In genomic region chrX:64975491-64975890, GRCh38 we compare ENCODE assay signal across 7 cellular contexts. TPM values are rescaled to one million over a fixed set of nuclear protein-coding genes. Genes with fewer than 3 reads are reported as not detected.
DNase-seq lines count a peak whose midpoint lies in the region; ATAC-seq, FAIRE-seq and TF ChIP-seq lines count a peak whose summit lies in the region.

No MANE protein-coding gene starts in this region.

- FAIRE-seq in urothelium cell line (lab: Jason Lieb, UNC) = no peak

- H3K4me3 Mint-ChIP-seq in activated T-helper 1 cell treated with anti-CD3 and anti-CD28 coated beads, Interleukin-12 subunit alpha, Interleukin-12 subunit beta, Interleukin-2, Interleukin-4 antibody, amounts not matched to agents 30 ng/mL and 10 ng/mL and 1 ng/mL, durations not matched to agents 14 hours and 24 hours and 36 hours = peak overlapping the region; percentile 92

- H3K27me3 Mint-ChIP-seq in activated T-helper 1 cell treated with anti-CD3 and anti-CD28 coated beads, Interleukin-12 subunit alpha, Interleukin-12 subunit beta, Interleukin-2, Interleukin-4 antibody, amounts not matched to agents 30 ng/mL and 10 ng/mL and 1 ng/mL, durations not matched to agents 14 hours and 24 hours and 36 hours (ENCODE audit: insufficient read depth) = peaks cover 2% of the 10 kb centered on the region

- H3K9me3 ChIP-seq in gastroesophageal sphincter = no peaks in the 10 kb centered on the region
- no peaks in the 10 kb centered on the region for H3K9me3 ChIP-seq in neural cell (ENCODE audit: low read length)

- ATAC-seq in GM19397 (IDR thresholded peaks at IDR 0.05; ENCODE audit: unreplicated experiment) = peak; percentile 21
- peak; percentile 34 for ATAC-seq in gastroesophageal sphincter

- H3K36me3 ChIP-seq in gastroesophageal sphincter (no peaks in the 10 kb centered on the region), neural cell (ENCODE audit: insufficient read depth, low read length) (no peaks in the 10 kb centered on the region)

- intact Hi-C loops in activated T-helper 1 cell treated with anti-CD3 and anti-CD28 coated beads, Interleukin-12 subunit alpha, Interleukin-12 subunit beta, Interleukin-2, Interleukin-4 antibody, amounts not matched to agents 30 ng/mL and 10 ng/mL and 1 ng/mL, durations not matched to agents 14 hours and 24 hours and 36 hours (cut with micrococcal nuclease) = loop anchor here (5.0 to 10.0 kb wide), 3 partner anchors 768 to 1621 kb away; partner anchors contain the start of genes AMER1 and SPIN4

- TF ChIP-seq CTCF in gastroesophageal sphincter (IDR thresholded peaks at IDR 0.05) (no peak), neural cell (IDR thresholded peaks at IDR 0.05; ENCODE audit: poor library complexity, severe bottlenecking) (peak; percentile 14)

- H3K4me1 ChIP-seq in gastroesophageal sphincter = peaks cover 0 to 5% (median 0%) of the 10 kb centered on the region in 3 donors

- no peak overlapping the region for H3K4me2 ChIP-seq in neural cell (ENCODE audit: low read length)

- H3F3A ChIP-seq in neural cell (ENCODE audit: insufficient read depth, low read length, poor library complexity, severe bottlenecking) = no peaks in the 10 kb centered on the region

- H3K27me3 ChIP-seq in gastroesophageal sphincter (no peaks in the 10 kb centered on the region), neural cell (ENCODE audit: insufficient read depth, low read depth, low read length) (no peaks in the 10 kb centered on the region)

- H4K20me1 ChIP-seq in neural cell (ENCODE audit: insufficient read depth) = no peaks in the 10 kb centered on the region

- DNase-seq in LHCN-M2 (ENCODE audit: low read depth) = peak; percentile 11
- no peak for DNase-seq in activated T-helper 1 cell treated with anti-CD3 and anti-CD28 coated beads, Interleukin-12 subunit alpha, Interleukin-12 subunit beta, Interleukin-2, Interleukin-4 antibody, amounts not matched to agents 30 ng/mL and 10 ng/mL and 1 ng/mL, durations not matched to agents 14 hours and 24 hours and 36 hours (ENCODE audit: low spot score)
- peak; percentile 25 for DNase-seq in urothelium cell line (ENCODE audit: low spot score)
- DNase-seq in cortex of kidney (lab: John Stamatoyannopoulos, UW) = no peak

- TF ChIP-seq POLR2A in gastroesophageal sphincter (IDR thresholded peaks at IDR 0.05) = no peak

- H3K4me1 Mint-ChIP-seq in activated T-helper 1 cell treated with anti-CD3 and anti-CD28 coated beads, Interleukin-12 subunit alpha, Interleukin-12 subunit beta, Interleukin-2, Interleukin-4 antibody, amounts not matched to agents 30 ng/mL and 10 ng/mL and 1 ng/mL, durations not matched to agents 14 hours and 24 hours and 36 hours (ENCODE audit: low read depth) = peaks cover 19% of the 10 kb centered on the region

- peaks cover 18% of the 10 kb centered on the region for H3K36me3 Mint-ChIP-seq in activated T-helper 1 cell treated with anti-CD3 and anti-CD28 coated beads, Interleukin-12 subunit alpha, Interleukin-12 subunit beta, Interleukin-2, Interleukin-4 antibody, amounts not matched to agents 30 ng/mL and 10 ng/mL and 1 ng/mL, durations not matched to agents 14 hours and 24 hours and 36 hours (ENCODE audit: low read depth)

- peak overlapping the region; percentile 73 for H3K9ac ChIP-seq in neural cell (ENCODE audit: low read length)

- no peak for TF ChIP-seq RAD21 in neural cell (conservative IDR thresholded peaks at IDR 0.05)

- H3K4me3 ChIP-seq in gastroesophageal sphincter = peak overlapping the region; percentile 59 to 60
- H3K4me3 ChIP-seq in neural cell (ENCODE audit: low read length) = peak overlapping the region; percentile 78

- TF ChIP-seq EP300 in gastroesophageal sphincter (IDR thresholded peaks at IDR 0.05) (no peak), neural cell (conservative IDR thresholded peaks at IDR 0.05; ENCODE audit: poor library complexity, severe bottlenecking) (no peak)

- no peaks in the 10 kb centered on the region for H3K9me2 ChIP-seq in neural cell (ENCODE audit: insufficient read depth, low read length)

- no CpG with 5 or more reads among the region's 24 CpGs for WGBS in gastroesophageal sphincter (ENCODE audit: low coverage in 1 of 2), 2 donors

- H3K79me2 ChIP-seq in neural cell (replicated peaks; ENCODE audit: insufficient read depth, low read length) = peaks cover 45% of the 10 kb centered on the region

- H3K27ac ChIP-seq in gastroesophageal sphincter (peak overlapping the region in 3 of 4 donors; percentile 60 to 74 (median 68)), neural cell (ENCODE audit: low read length) (peak overlapping the region; percentile 86)

- H3K27ac Mint-ChIP-seq in activated T-helper 1 cell treated with anti-CD3 and anti-CD28 coated beads, Interleukin-12 subunit alpha, Interleukin-12 subunit beta, Interleukin-2, Interleukin-4 antibody, amounts not matched to agents 30 ng/mL and 10 ng/mL and 1 ng/mL, durations not matched to agents 14 hours and 24 hours and 36 hours = peak overlapping the region; percentile 80

- peaks cover 20% of the 10 kb centered on the region for H3K9me3 Mint-ChIP-seq in activated T-helper 1 cell treated with anti-CD3 and anti-CD28 coated beads, Interleukin-12 subunit alpha, Interleukin-12 subunit beta, Interleukin-2, Interleukin-4 antibody, amounts not matched to agents 30 ng/mL and 10 ng/mL and 1 ng/mL, durations not matched to agents 14 hours and 24 hours and 36 hours

- H2AFZ ChIP-seq in neural cell (ENCODE audit: low read depth, low read length) = peak overlapping the region; percentile 33

TF ChIP-seq in neural cell, 6 proteins besides CTCF, POLR2A, EP300 and RAD21:
- peak; percentile 16 for TF ChIP-seq REST (IDR thresholded peaks at IDR 0.05; ENCODE audit: borderline replicate concordance)
- no peak for TF ChIP-seq MXI1 (conservative IDR thresholded peaks at IDR 0.05; ENCODE audit: poor library complexity, severe bottlenecking)
- TF ChIP-seq POLR2AphosphoS5 (IDR thresholded peaks at IDR 0.05) = peak; percentile 5
- peak; percentile 60 for TF ChIP-seq TAF1 (IDR thresholded peaks at IDR 0.05; ENCODE audit: low read depth)
- no peak for TF ChIP-seq EZH2 (IDR thresholded peaks at IDR 0.05; ENCODE audit: borderline replicate concordance, insufficient read depth, low read length, poor library complexity, severe bottlenecking)
- no peak for TF ChIP-seq SMC3 (conservative IDR thresholded peaks at IDR 0.05; ENCODE audit: poor library complexity)

RNA-seq across cellular contexts. Expression of gene ZC4H2, which starts 0.8 kb away (rescaled TPM):
- total RNA-seq in LHCN-M2 (2014; rRNA removed) (7.7 and 10.2 TPM in 2 replicates), gastroesophageal sphincter (10 to 100 TPM in 3 of 4 donors, 1 to 10 TPM in 1; 7.3 to 20.7 (median 15.8) TPM)
- 7.6 TPM for polyA plus RNA-seq in LHCN-M2 (2012)
- 11.6 and 12.1 TPM in 2 replicates for total RNA-seq in activated T-helper 1 cell treated with anti-CD3 and anti-CD28 coated beads, Interleukin-12 subunit alpha, Interleukin-12 subunit beta, Interleukin-2, Interleukin-4 antibody, amounts not matched to agents 30 ng/mL and 10 ng/mL and 1 ng/mL, durations not matched to agents 14 hours and 24 hours and 36 hours
- polyA plus RNA-seq in neural cell = 81.4 and 81.6 TPM in 2 replicates
- polyA minus RNA-seq in neural cell = 49.7 and 70.8 TPM in 2 replicates

RNA-seq across cellular contexts. Expression of gene ZC3H12B, which starts 59.1 kb away (rescaled TPM):
- total RNA-seq in LHCN-M2 (2014; rRNA removed) = under 0.01 TPM in 1 of 2 replicates, not detected in the other
- polyA plus RNA-seq in LHCN-M2 (2012) = 0.01 TPM
- 0.32 and 0.80 TPM in 2 replicates for total RNA-seq in activated T-helper 1 cell treated with anti-CD3 and anti-CD28 coated beads, Interleukin-12 subunit alpha, Interleukin-12 subunit beta, Interleukin-2, Interleukin-4 antibody, amounts not matched to agents 30 ng/mL and 10 ng/mL and 1 ng/mL, durations not matched to agents 14 hours and 24 hours and 36 hours
- 1 to 10 TPM; 3.4 to 5.2 (median 4.7) TPM for total RNA-seq in gastroesophageal sphincter
- polyA plus RNA-seq in neural cell = 2.8 and 3.5 TPM in 2 replicates
- polyA minus RNA-seq in neural cell = 5.8 and 8.1 TPM in 2 replicates

Comparison
In these comparisons a context has a peak if more than half of its experiments do, and no peak if none do; other contexts are left out.
1. DNase-seq: peak in LHCN-M2 (single experiment) and urothelium cell line (single experiment); none in activated T-helper 1 cell treated with anti-CD3 and anti-CD28 coated beads, Interleukin-12 subunit alpha, Interleukin-12 subunit beta, Interleukin-2, Interleukin-4 antibody, amounts not matched to agents 30 ng/mL and 10 ng/mL and 1 ng/mL, durations not matched to agents 14 hours and 24 hours and 36 hours (single experiment) and cortex of kidney (single experiment).